15 cellular contexts compared by ENCODE assay signal in the genomic region with DNA sequence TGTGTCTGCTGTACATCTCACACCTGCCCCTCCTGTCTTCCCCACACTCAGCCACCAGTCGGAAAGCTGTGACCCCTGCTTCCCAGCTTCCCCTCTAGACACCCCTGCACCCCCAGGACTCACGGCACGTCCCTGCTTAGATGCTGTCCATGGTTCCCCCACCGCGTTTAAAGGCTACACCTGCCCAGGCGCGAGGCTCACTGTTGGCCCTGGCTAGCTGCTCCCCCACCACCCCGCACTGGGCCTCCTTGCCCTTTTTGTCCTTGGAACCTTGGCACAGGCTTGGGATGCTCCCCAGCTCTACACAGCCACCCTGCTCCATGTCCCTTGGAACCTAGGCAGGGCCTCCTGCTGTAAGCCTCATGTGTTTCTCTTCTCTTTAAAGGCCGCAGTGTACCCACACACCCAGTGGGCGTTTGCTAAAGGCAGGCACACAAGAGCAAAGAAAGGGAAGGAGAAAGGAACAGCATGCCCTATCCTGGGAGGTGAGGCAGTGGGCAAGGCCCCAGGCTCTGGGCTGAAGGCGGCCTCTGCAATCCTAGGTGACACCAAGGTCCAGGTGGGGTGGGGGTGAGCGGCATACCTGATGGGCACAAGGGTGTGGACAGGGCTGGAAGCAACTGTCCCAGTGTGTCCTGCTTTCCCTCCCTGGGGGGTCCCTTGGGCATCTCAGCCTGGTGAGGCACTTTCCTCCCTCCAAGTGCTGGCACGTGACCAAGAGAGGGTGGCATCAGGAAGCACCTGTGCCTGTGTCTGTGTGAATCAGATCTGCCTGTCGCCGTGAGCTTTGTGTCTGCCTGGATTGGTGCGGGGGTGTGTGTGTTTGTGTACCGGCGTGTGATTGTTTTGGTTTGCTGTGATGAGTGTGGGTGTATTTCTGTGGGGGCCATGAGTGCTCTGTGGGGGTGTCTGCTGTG. TPM values are rescaled to one million over a fixed set of nuclear protein-coding genes. Genes with fewer than 3 reads are reported as not detected.
A peak's percentile ranks its signal among the peaks of the same experiment; 100 is the strongest.
DNase-seq lines count a peak whose midpoint lies in the region; ATAC-seq and TF ChIP-seq lines count a peak whose summit lies in the region.
"Had no signal": no experiment of that assay in that cellular context is flagged by ENCODE, and none has a peak within 500 bp of the region (broad histone marks: within the 10 kb centered on the region; RNA-seq: fewer than 3 reads in every experiment).

No MANE protein-coding gene starts in this region.

- DNase-seq in activated CD8-positive, alpha-beta T cell treated with anti-CD3 and anti-CD28 coated beads for 36 hours, result peak; percentile 10
- DNase-seq in activated CD8-positive, alpha-beta T cell treated with anti-CD3 and anti-CD28 coated beads, Interleukin-2, amount 10 ng/mL, durations not matched to agents 7 days and 5 days, result no peak
- DNase-seq in NCI-H345 (lab: John Stamatoyannopoulos, UW) (peak; percentile 78), mammary epithelial cell (no peak)
- DNase-seq in activated naive CD4-positive, alpha-beta T cell treated with Interleukin-2 at 50 U/mL for 16 hours, result no peak
- DNase-seq: activated CD8-positive, alpha-beta memory T cell treated with anti-CD3 and anti-CD28 coated beads, Interleukin-2, amount 10 ng/mL, durations not matched to agents 7 days and 5 days; NK-92 treated with Interleukin-12 subunit alpha and Interleukin-12 subunit beta, amount 100 ng/mL, for 24 hours had no signal

- WGBS in mammary epithelial cell (ENCODE audit: low coverage, missing lambda C conversion rate), result 76% methylated on average over 11 of the region's 18 CpGs

- peaks cover 5% of the 10 kb centered on the region for H3K27me3 Mint-ChIP-seq in activated CD8-positive, alpha-beta T cell treated with anti-CD3 and anti-CD28 coated beads for 36 hours
- H3K27me3 Mint-ChIP-seq in activated CD8-positive, alpha-beta T cell treated with anti-CD3 and anti-CD28 coated beads, Interleukin-2, amount 10 ng/mL, durations not matched to agents 7 days and 5 days (ENCODE audit: low read depth), result peaks cover 11% of the 10 kb centered on the region

- in situ Hi-C loops in mammary epithelial cell (cut with MboI; ENCODE audit: low sequenced_read_pairs in 2 of 2), result loop anchor here in 1 of 2 donors (25.0 kb wide), 1 partner anchor 1024 kb away; a partner anchor contains a TSS

- peaks cover 9% of the 10 kb centered on the region; the same call in 1 of the 2 replicates for H3K4me1 ChIP-seq in iPS-20b (ENCODE audit: insufficient read depth, low read length)
- no peaks in the 10 kb centered on the region for H3K4me1 ChIP-seq in mammary epithelial cell (ENCODE audit: insufficient read depth, low read length)
- H3K4me1 ChIP-seq: SJSA1 had no signal

- no peak for ATAC-seq in activated CD8-positive, alpha-beta T cell treated with anti-CD3 and anti-CD28 coated beads for 36 hours
- ATAC-seq in activated CD8-positive, alpha-beta T cell treated with anti-CD3 and anti-CD28 coated beads, Interleukin-2, amount 10 ng/mL, durations not matched to agents 7 days and 5 days, result no peak
- no peak for ATAC-seq in GM21576 (IDR thresholded peaks at IDR 0.05; ENCODE audit: unreplicated experiment)
- ATAC-seq: activated CD8-positive, alpha-beta memory T cell treated with anti-CD3 and anti-CD28 coated beads, Interleukin-2, amount 10 ng/mL, durations not matched to agents 7 days and 5 days; esophagus mucosa had no signal

- dilution Hi-C loops in mammary epithelial cell (cut with HindIII; ENCODE audit: low sequenced_read_pairs), result no loop called here

- no peaks in the 10 kb centered on the region for H3K9me3 Mint-ChIP-seq in activated CD8-positive, alpha-beta T cell treated with anti-CD3 and anti-CD28 coated beads for 36 hours
- no peaks in the 10 kb centered on the region for H3K9me3 Mint-ChIP-seq in activated CD8-positive, alpha-beta T cell treated with anti-CD3 and anti-CD28 coated beads, Interleukin-2, amount 10 ng/mL, durations not matched to agents 7 days and 5 days (ENCODE audit: insufficient read depth)

- no peak overlapping the region for H3K27ac Mint-ChIP-seq in activated CD8-positive, alpha-beta T cell treated with anti-CD3 and anti-CD28 coated beads for 36 hours
- H3K27ac Mint-ChIP-seq in activated CD8-positive, alpha-beta T cell treated with anti-CD3 and anti-CD28 coated beads, Interleukin-2, amount 10 ng/mL, durations not matched to agents 7 days and 5 days, result no peak overlapping the region
- H3K27ac Mint-ChIP-seq: activated CD8-positive, alpha-beta memory T cell treated with anti-CD3 and anti-CD28 coated beads, Interleukin-2, amount 10 ng/mL, durations not matched to agents 7 days and 5 days; activated naive CD8-positive, alpha-beta T cell; progenitor cell of endocrine pancreas had no signal

- no peaks in the 10 kb centered on the region for H3K27me3 ChIP-seq in iPS-20b (ENCODE audit: insufficient read depth, low read length)
- no peaks in the 10 kb centered on the region for H3K27me3 ChIP-seq in mammary epithelial cell (ENCODE audit: insufficient read depth, low read length)
- H3K27me3 ChIP-seq: hepatocyte had no signal

- H3K79me2 ChIP-seq in mammary epithelial cell (ENCODE audit: insufficient read depth, low read length), result no peaks in the 10 kb centered on the region
- H3K79me2 ChIP-seq: hepatocyte had no signal

- H3K4me1 Mint-ChIP-seq in activated CD8-positive, alpha-beta T cell treated with anti-CD3 and anti-CD28 coated beads for 36 hours (ENCODE audit: low read depth), result peaks cover 4% of the 10 kb centered on the region
- no peaks in the 10 kb centered on the region for H3K4me1 Mint-ChIP-seq in activated CD8-positive, alpha-beta T cell treated with anti-CD3 and anti-CD28 coated beads, Interleukin-2, amount 10 ng/mL, durations not matched to agents 7 days and 5 days (ENCODE audit: low read depth)
- H3K4me1 Mint-ChIP-seq: activated CD8-positive, alpha-beta memory T cell treated with anti-CD3 and anti-CD28 coated beads, Interleukin-2, amount 10 ng/mL, durations not matched to agents 7 days and 5 days had no signal

- no TSS peak for BruUV-seq in mammary epithelial cell (replicated peaks; lab: Mats Ljungman, UMichigan)

- POLR2A ChIA-PET in activated CD8-positive, alpha-beta T cell treated with anti-CD3 and anti-CD28 coated beads for 36 hours (lab: Charles Lee), result no interaction called here
- POLR2A ChIA-PET in activated CD8-positive, alpha-beta T cell treated with anti-CD3 and anti-CD28 coated beads, Interleukin-2, amount 10 ng/mL, durations not matched to agents 7 days and 5 days (lab: Charles Lee), result no interaction called here

- H3K4me2 ChIP-seq in mammary epithelial cell (ENCODE audit: insufficient read depth, low read depth, low read length), result no peak overlapping the region
- H3K4me2 ChIP-seq: hepatocyte had no signal

- H3K9me3 ChIP-seq in iPS-20b (ENCODE audit: insufficient read depth, low read depth, low read length) (no peaks in the 10 kb centered on the region), mammary epithelial cell (replicated peaks; ENCODE audit: insufficient read depth, low read length) (no peaks in the 10 kb centered on the region)
- H3K9me3 ChIP-seq: SJSA1 had no signal

- H3K36me3 Mint-ChIP-seq in activated CD8-positive, alpha-beta T cell treated with anti-CD3 and anti-CD28 coated beads for 36 hours (ENCODE audit: low read depth), result no peaks in the 10 kb centered on the region
- H3K36me3 Mint-ChIP-seq in activated CD8-positive, alpha-beta T cell treated with anti-CD3 and anti-CD28 coated beads, Interleukin-2, amount 10 ng/mL, durations not matched to agents 7 days and 5 days (ENCODE audit: low read depth), result no peaks in the 10 kb centered on the region
- H3K36me3 Mint-ChIP-seq: activated CD8-positive, alpha-beta memory T cell treated with anti-CD3 and anti-CD28 coated beads, Interleukin-2, amount 10 ng/mL, durations not matched to agents 7 days and 5 days; activated naive CD8-positive, alpha-beta T cell had no signal

- H3K4me3 Mint-ChIP-seq in activated CD8-positive, alpha-beta T cell treated with anti-CD3 and anti-CD28 coated beads for 36 hours, result no peak overlapping the region
- no peak overlapping the region for H3K4me3 Mint-ChIP-seq in activated CD8-positive, alpha-beta T cell treated with anti-CD3 and anti-CD28 coated beads, Interleukin-2, amount 10 ng/mL, durations not matched to agents 7 days and 5 days
- H3K4me3 Mint-ChIP-seq: activated CD8-positive, alpha-beta memory T cell treated with anti-CD3 and anti-CD28 coated beads, Interleukin-2, amount 10 ng/mL, durations not matched to agents 7 days and 5 days; activated naive CD8-positive, alpha-beta T cell had no signal

- no peaks in the 10 kb centered on the region for H4K20me1 ChIP-seq in mammary epithelial cell (ENCODE audit: insufficient read depth, low read length)

- CTCF ChIA-PET in activated CD8-positive, alpha-beta T cell treated with anti-CD3 and anti-CD28 coated beads for 36 hours (lab: Charles Lee), result interaction anchor here (4.7 kb wide), 1 partner anchor 11 kb away, joined by 27 read pairs; no protein-coding TSS in a partner anchor
- CTCF ChIA-PET in activated CD8-positive, alpha-beta T cell treated with anti-CD3 and anti-CD28 coated beads, Interleukin-2, amount 10 ng/mL, durations not matched to agents 7 days and 5 days (lab: Charles Lee), result interaction anchor here (1.0 kb wide), 1 partner anchor 9 kb away, joined by 4 read pairs; no protein-coding TSS in a partner anchor
- CTCF ChIA-PET in mammary epithelial cell (lab: Charles Lee; ENCODE audit: low non-redundant PET), result no interaction called here

- no peak overlapping the region for H2AFZ ChIP-seq in mammary epithelial cell (ENCODE audit: low read depth, low read length)
- H2AFZ ChIP-seq: hepatocyte had no signal

- H3K36me3 ChIP-seq in iPS-20b (ENCODE audit: insufficient read depth, low read depth, low read length), result no peaks in the 10 kb centered on the region
- no peaks in the 10 kb centered on the region for H3K36me3 ChIP-seq in mammary epithelial cell (ENCODE audit: insufficient read depth, low read length)
- H3K36me3 ChIP-seq: SJSA1 had no signal

- intact Hi-C loops in activated CD8-positive, alpha-beta T cell treated with anti-CD3 and anti-CD28 coated beads for 36 hours (cut with micrococcal nuclease), result no loop called here
- intact Hi-C loops in mammary epithelial cell (cut with micrococcal nuclease), result no loop called here

- no peak for TF ChIP-seq CTCF in activated CD8-positive, alpha-beta T cell treated with anti-CD3 and anti-CD28 coated beads for 36 hours (IDR thresholded peaks at IDR 0.05)
- no peak for TF ChIP-seq CTCF in mammary epithelial cell (conservative IDR thresholded peaks at IDR 0.05 in 1 of 2, IDR thresholded peaks at IDR 0.05 in 1 of 2; ENCODE audit: extremely low read depth in 1 of 2, insufficient read depth in 1 of 2, low read depth in 1 of 2, low read length in 2 of 2)

- no peak overlapping the region for H3K4me3 ChIP-seq in iPS-20b (ENCODE audit: low read length)
- H3K4me3 ChIP-seq in mammary epithelial cell (replicated peaks in 1 of 3; ENCODE audit: insufficient read depth in 1 of 3, low read depth in 2 of 3, low read length in 3 of 3), result no peak overlapping the region
- H3K4me3 ChIP-seq: hepatocyte, SJSA1 had no signal

- no peak overlapping the region for H3K27ac ChIP-seq in iPS-20b (ENCODE audit: low read length)
- H3K27ac ChIP-seq in temporal lobe (ENCODE audit: low read depth, low read length), result peak overlapping the region; percentile 61
- H3K27ac ChIP-seq in mammary epithelial cell (ENCODE audit: insufficient read depth, low read depth, low read length), result no peak overlapping the region
- H3K27ac ChIP-seq: hepatocyte, SJSA1 had no signal

- H3K9ac ChIP-seq in iPS-20b (ENCODE audit: low read depth, low read length), result peak overlapping the region; percentile 32; the same call in 1 of the 2 replicates
- no peak overlapping the region for H3K9ac ChIP-seq in mammary epithelial cell (ENCODE audit: insufficient read depth, low read length)

RNA-seq across cellular contexts. Expression of a gene that starts 54.4 kb away (rescaled TPM):
- 10 to 100 TPM; 26.6 to 28.0 TPM for total RNA-seq in activated CD8-positive, alpha-beta T cell treated with anti-CD3 and anti-CD28 coated beads for 36 hours
- total RNA-seq in activated CD8-positive, alpha-beta T cell treated with anti-CD3 and anti-CD28 coated beads, Interleukin-2, amount 10 ng/mL, durations not matched to agents 7 days and 5 days, result 10 to 100 TPM; 27.0 to 27.9 TPM
- total RNA-seq in temporal lobe (9.6 TPM), mammary epithelial cell (10 to 100 TPM; 30.3 to 44.5 TPM)
- polyA plus RNA-seq in mammary epithelial cell, result 31.4 TPM
- 28.9 TPM for polyA minus RNA-seq in mammary epithelial cell

Comparison
In these comparisons a context has a peak if more than half of its experiments do, and no peak if none do; other contexts are left out.
1. DNase-seq: peak in activated CD8-positive, alpha-beta T cell treated with anti-CD3 and anti-CD28 coated beads for 36 hours (single experiment) and NCI-H345 (single experiment); none in activated CD8-positive, alpha-beta T cell treated with anti-CD3 and anti-CD28 coated beads, Interleukin-2, amount 10 ng/mL, durations not matched to agents 7 days and 5 days (single experiment), mammary epithelial cell (single experiment) and activated naive CD4-positive, alpha-beta T cell treated with Interleukin-2 at 50 U/mL for 16 hours (single experiment).